ENCODE assay signal across 1 cellular context in genomic region chr2:85694052-85695025, GRCh38.
TF ChIP-seq lines count a peak whose summit lies in the region.

Gene GNLY (plus strand): TSS chr2:85694358. CDS start chr2:85694419, 61 bp downstream.

TF ChIP-seq in H1, 55 proteins besides CTCF, POLR2A, EP300 and RAD21:
- TF ChIP-seq POU5F1 (IDR thresholded peaks at IDR 0.05; ENCODE audit: low read depth, low read length) (no peak), RBBP5 (IDR thresholded peaks at IDR 0.05; ENCODE audit: borderline replicate concordance, low read depth, low read length) (no peak), RXRA (IDR thresholded peaks at IDR 0.05; ENCODE audit: insufficient read depth, low read depth, low read length) (no peak), TBP (IDR thresholded peaks at IDR 0.05; ENCODE audit: low read depth, low read length) (no peak), GABPA (IDR thresholded peaks at IDR 0.05; ENCODE audit: borderline replicate concordance, insufficient read depth, low read length) (no peak), SP4 (IDR thresholded peaks at IDR 0.05; ENCODE audit: low read length) (no peak), JUN (IDR thresholded peaks at IDR 0.05; ENCODE audit: low read depth, low read length) (no peak), KDM5A (IDR thresholded peaks at IDR 0.05; ENCODE audit: low read length) (no peak), GTF2F1 (IDR thresholded peaks at IDR 0.05; ENCODE audit: borderline replicate concordance, low read depth, low read length) (no peak), CBX8 (IDR thresholded peaks at IDR 0.05; ENCODE audit: borderline replicate concordance, low read depth, low read length) (no peak), NRF1 (IDR thresholded peaks at IDR 0.05; ENCODE audit: low read depth, low read length) (no peak), EZH2 (IDR thresholded peaks at IDR 0.05; ENCODE audit: low read depth, low read length, severe bottlenecking) (no peak), ZNF274 (IDR thresholded peaks at IDR 0.05; ENCODE audit: borderline replicate concordance, extremely low read depth, low read length) (no peak), SAP30 (IDR thresholded peaks at IDR 0.05; ENCODE audit: insufficient read depth, insufficient replicate concordance, low read length) (no peak), SIN3A (conservative IDR thresholded peaks at IDR 0.05 in 1 of 2, IDR thresholded peaks at IDR 0.05 in 1 of 2; ENCODE audit: low read depth in 1 of 2, low read length in 2 of 2) (no peak), SIRT6 (IDR thresholded peaks at IDR 0.05; ENCODE audit: low read length) (no peak), SP1 (IDR thresholded peaks at IDR 0.05; ENCODE audit: low read depth, low read length) (no peak)
